ENCODE assay signal across 1 cellular context in genomic region chr15:22978691-22979068, GRCh38.
TF ChIP-seq lines count a peak whose summit lies in the region.

No MANE protein-coding gene starts in this region.

TF ChIP-seq in H1, 55 proteins besides CTCF, POLR2A, EP300 and RAD21:
- TF ChIP-seq CHD7 (IDR thresholded peaks at IDR 0.05; ENCODE audit: insufficient replicate concordance, low read length) (no peak), ATF3 (IDR thresholded peaks at IDR 0.05; ENCODE audit: insufficient read depth, low read depth, low read length) (no peak), SAP30 (IDR thresholded peaks at IDR 0.05; ENCODE audit: insufficient read depth, insufficient replicate concordance, low read length) (no peak), TAF1 (IDR thresholded peaks at IDR 0.05; ENCODE audit: low read depth, low read length) (no peak), ATF2 (IDR thresholded peaks at IDR 0.05; ENCODE audit: low read length) (no peak), RBBP5 (IDR thresholded peaks at IDR 0.05; ENCODE audit: borderline replicate concordance, low read depth, low read length) (no peak), CREB1 (IDR thresholded peaks at IDR 0.05) (no peak), MAFK (IDR thresholded peaks at IDR 0.05; ENCODE audit: low read depth, low read length) (no peak), SIN3A (conservative IDR thresholded peaks at IDR 0.05 in 1 of 2, IDR thresholded peaks at IDR 0.05 in 1 of 2; ENCODE audit: low read depth in 1 of 2, low read length in 2 of 2) (no peak), CBX5 (IDR thresholded peaks at IDR 0.05; ENCODE audit: low read depth, low read length) (no peak), SUZ12 (IDR thresholded peaks at IDR 0.05; ENCODE audit: low read length) (no peak), RNF2 (IDR thresholded peaks at IDR 0.05; ENCODE audit: borderline replicate concordance, low read depth, low read length, missing control alignments, poor library complexity, severe bottlenecking) (no peak), HDAC6 (IDR thresholded peaks at IDR 0.05; ENCODE audit: low read depth, low read length) (no peak), NANOG (IDR thresholded peaks at IDR 0.05; ENCODE audit: insufficient read depth, low read depth, low read length, poor library complexity, severe bottlenecking) (no peak), BRCA1 (IDR thresholded peaks at IDR 0.05; ENCODE audit: low read depth, low read length) (no peak), JUN (IDR thresholded peaks at IDR 0.05; ENCODE audit: low read depth, low read length) (no peak), CBX8 (IDR thresholded peaks at IDR 0.05; ENCODE audit: borderline replicate concordance, low read depth, low read length) (no peak)
